24 cellular contexts compared by ENCODE assay signal in genomic region chr16:77233799-77234502, GRCh38. TPM values are rescaled to one million over a fixed set of nuclear protein-coding genes. Genes with fewer than 3 reads are reported as not detected.
DNase-seq lines count a peak whose midpoint lies in the region; ATAC-seq, FAIRE-seq and TF ChIP-seq lines count a peak whose summit lies in the region.
"Had no signal": no experiment of that assay in that cellular context is flagged by ENCODE, and none has a peak within 500 bp of the region (broad histone marks: within the 10 kb centered on the region; RNA-seq: fewer than 3 reads in every experiment).

No MANE protein-coding gene starts in this region.

- no peak overlapping the region for H3K4me3 Mint-ChIP-seq in GM23338
- H3K4me3 Mint-ChIP-seq: B cell; CD4-positive, CD25-positive, alpha-beta regulatory T cell; CD8-positive, alpha-beta T cell had no signal

- H4K20me1 ChIP-seq in GM23338 (replicated peaks; ENCODE audit: insufficient read depth) (no peaks in the 10 kb centered on the region), PC-3 (ENCODE audit: low read length) (no peaks in the 10 kb centered on the region), K562 (replicated peaks; ENCODE audit: control insufficient read depth, insufficient read depth, low read length) (no peaks in the 10 kb centered on the region)
- H4K20me1 ChIP-seq: BLaER1 had no signal

- H3K36me3 ChIP-seq in GM23338 (ENCODE audit: insufficient read depth) (no peaks in the 10 kb centered on the region), PC-3 (ENCODE audit: low read depth, low read length) (no peaks in the 10 kb centered on the region; the same call in 1 of the 2 replicates), K562 (ENCODE audit: control insufficient read depth, insufficient read depth, low read length) (no peaks in the 10 kb centered on the region)
- H3K36me3 ChIP-seq: BLaER1 had no signal

- no peak for TF ChIP-seq RAD21 in K562 (CRISPR knock-in tag; conservative IDR thresholded peaks at IDR 0.05 in 1 of 2, IDR thresholded peaks at IDR 0.05 in 1 of 2)

- DNase-seq in NCI-H146 (lab: John Stamatoyannopoulos, UW) = peak; percentile 5
- no peak for DNase-seq in NCI-H146 treated with DMSO at 0.1 percent for 48 hours (lab: John Stamatoyannopoulos, UW; ENCODE audit: unreplicated experiment)
- no peak for DNase-seq in GM23338 (ENCODE audit: low spot score)
- DNase-seq in PC-3 = no peak
- DNase-seq in K562 (ENCODE audit: extremely low read depth in 1 of 4, low spot score in 3 of 4) = no peak
- DNase-seq in medulla oblongata (ENCODE audit: extremely low spot score) = no peak
- no peak for DNase-seq in NK-92 treated with Interleukin-12 subunit alpha and Interleukin-12 subunit beta, amount 100 ng/mL, for 24 hours (lab: John Stamatoyannopoulos, UW)
- DNase-seq: CD4-positive, CD25-positive, alpha-beta regulatory T cell; CD8-positive, alpha-beta T cell; DMS 273 treated with DMSO at 0.1 percent for 48 hours; DMS79; EL; GDM1; HCEC 1CT had no signal

- CTCF ChIA-PET in PC-3 (lab: Charles Lee) = no interaction called here
- CTCF ChIA-PET in K562 (lab: Yijun Ruan, JAX; ENCODE audit: low intra/inter-chr PET ratio) = interaction anchor here (4.3 kb wide), 1 partner anchor 348 kb away, joined by 92 read pairs; no protein-coding TSS in a partner anchor

- H3K9me2 ChIP-seq in GM23338 (ENCODE audit: insufficient read depth) (no peaks in the 10 kb centered on the region), PC-3 (replicated peaks; ENCODE audit: low read length) (no peaks in the 10 kb centered on the region)

- in situ Hi-C loops in K562 (cut with MboI) = loop anchor here (25.0 kb wide), 1 partner anchor 728 kb away; no protein-coding TSS in a partner anchor

- POLR2A ChIA-PET in PC-3 (lab: Charles Lee; ENCODE audit: unreplicated experiment) (no interaction called here), K562 (lab: Yijun Ruan, JAX) (no interaction called here)

- no peak overlapping the region for H2AFZ ChIP-seq in GM23338
- H2AFZ ChIP-seq in PC-3 (ENCODE audit: low read length) = 0 out of 2 replicates have a peak overlapping the region, but pooled peaks have one; percentile 38
- H2AFZ ChIP-seq in K562 (ENCODE audit: low read depth, low read length) = no peak overlapping the region

- ATAC-seq in GM23338 = no peak
- no peak for ATAC-seq in PC-3
- ATAC-seq in K562 = no peak
- no peak for ATAC-seq in HG03457 (IDR thresholded peaks at IDR 0.05; ENCODE audit: unreplicated experiment)
- ATAC-seq: CD8-positive, alpha-beta T cell had no signal

- H3K79me2 ChIP-seq in GM23338 (replicated peaks; ENCODE audit: insufficient read depth) = no peaks in the 10 kb centered on the region
- H3K79me2 ChIP-seq in PC-3 (ENCODE audit: low read length) = no peaks in the 10 kb centered on the region
- H3K79me2 ChIP-seq in K562 (ENCODE audit: control insufficient read depth, insufficient read depth, low read length) = no peaks in the 10 kb centered on the region

- intact Hi-C loops in PC-3 (cut with micrococcal nuclease) = no loop called here
- intact Hi-C loops in K562 (cut with micrococcal nuclease) = loop anchor here (10.0 kb wide), 2 partner anchors 181 to 771 kb away; no protein-coding TSS in a partner anchor

- peaks cover 6% of the 10 kb centered on the region; the same call in 1 of the 2 replicates for H3K27me3 ChIP-seq in GM23338 (ENCODE audit: insufficient read depth)
- no peaks in the 10 kb centered on the region for H3K27me3 ChIP-seq in PC-3 (ENCODE audit: low read length)
- peaks cover 4 to 8% of the 10 kb centered on the region in 2 experiments; a peak in 3 of 5 replicates for H3K27me3 ChIP-seq in K562 (ENCODE audit: control insufficient read depth in 2 of 2, insufficient read depth in 2 of 2, low read length in 2 of 2)
- H3K27me3 ChIP-seq: BLaER1 had no signal

- no peak for FAIRE-seq in K562 (lab: Jason Lieb, UNC)
- FAIRE-seq: A204.1, D721Med, GM12891, GM18507, H1 had no signal

- TF ChIP-seq EP300 in K562 (IDR thresholded peaks at IDR 0.05; ENCODE audit: low read length) = no peak

- peak overlapping the region; percentile 21; the same call in 1 of the 2 replicates for H3K27ac Mint-ChIP-seq in GM23338
- H3K27ac Mint-ChIP-seq: B cell; CD4-positive, CD25-positive, alpha-beta regulatory T cell; CD8-positive, alpha-beta T cell had no signal

- WGBS in K562 (ENCODE audit: insufficient coverage, low coverage, missing lambda C conversion rate) = 9% methylated on average over 9 of the region's 9 CpGs

- no peaks in the 10 kb centered on the region for H3K9me1 ChIP-seq in K562 (ENCODE audit: control insufficient read depth, insufficient read depth, low read length)

- BruUV-seq in PC-3 (replicated peaks; lab: Mats Ljungman, UMichigan) (no TSS peak), K562 (replicated peaks; lab: Mats Ljungman, UMichigan) (no TSS peak)

- H3K4me2 ChIP-seq in GM23338 = no peak overlapping the region
- H3K4me2 ChIP-seq in PC-3 (ENCODE audit: low read length) = peak overlapping the region; percentile 62
- H3K4me2 ChIP-seq in K562 (ENCODE audit: insufficient read depth, low read length) = no peak overlapping the region
- H3K4me2 ChIP-seq: BLaER1 had no signal

- H3K9ac ChIP-seq in PC-3 (ENCODE audit: low read length) = no peak overlapping the region
- no peak overlapping the region for H3K9ac ChIP-seq in K562 (ENCODE audit: insufficient read depth in 1 of 2, low read depth in 2 of 2, low read length in 2 of 2)

- H3K4me1 ChIP-seq in GM23338 (ENCODE audit: insufficient read depth) = peaks cover 31% of the 10 kb centered on the region
- 0 out of 2 replicates have a peak, but pooled peaks cover 7% of the 10 kb centered on the region for H3K4me1 ChIP-seq in PC-3 (ENCODE audit: insufficient read depth, low read length)
- no peaks in the 10 kb centered on the region for H3K4me1 ChIP-seq in K562 (replicated peaks in 1 of 2; ENCODE audit: control insufficient read depth in 2 of 2, insufficient read depth in 2 of 2, low read length in 2 of 2)

- no peak overlapping the region for H3K27ac ChIP-seq in GM23338 (ENCODE audit: low read depth)
- no peak overlapping the region for H3K27ac ChIP-seq in PC-3 (ENCODE audit: low read length)
- H3K27ac ChIP-seq in K562 (ENCODE audit: extremely low read depth, low read depth, low read length) = no peak overlapping the region
- H3K27ac ChIP-seq: 22Rv1, BLaER1, C4-2B had no signal

- H3K27me3 Mint-ChIP-seq in GM23338 (ENCODE audit: insufficient read depth, low read depth, poor library complexity) = no peaks in the 10 kb centered on the region

- no peak for TF ChIP-seq POLR2A in K562 (conservative IDR thresholded peaks at IDR 0.05)

- no peaks in the 10 kb centered on the region for H3K36me3 Mint-ChIP-seq in GM23338 (ENCODE audit: low read depth)
- H3K36me3 Mint-ChIP-seq: CD4-positive, CD25-positive, alpha-beta regulatory T cell; CD8-positive, alpha-beta T cell had no signal

- no peak overlapping the region for H3K4me3 ChIP-seq in GM23338
- peak overlapping the region; percentile 44 for H3K4me3 ChIP-seq in PC-3 (ENCODE audit: low read length)
- H3K4me3 ChIP-seq in K562 = no peak overlapping the region
- H3K4me3 ChIP-seq: BLaER1 had no signal

- H3K9me3 Mint-ChIP-seq in GM23338 = no peaks in the 10 kb centered on the region
- H3K9me3 Mint-ChIP-seq: CD4-positive, CD25-positive, alpha-beta regulatory T cell; CD8-positive, alpha-beta T cell had no signal

- H3K4me1 Mint-ChIP-seq in GM23338 = peaks cover 27% of the 10 kb centered on the region

- H3F3A ChIP-seq in GM23338 (replicated peaks; ENCODE audit: low read depth) = 0 out of 2 replicates have a peak, but pooled peaks cover 4% of the 10 kb centered on the region
- no peaks in the 10 kb centered on the region for H3F3A ChIP-seq in PC-3 (ENCODE audit: low read length, unreplicated experiment)

- no peaks in the 10 kb centered on the region for H3K9me3 ChIP-seq in PC-3 (ENCODE audit: low read length)
- no peaks in the 10 kb centered on the region for H3K9me3 ChIP-seq in K562 (replicated peaks; ENCODE audit: control insufficient read depth, insufficient read depth, low read depth, low read length)
- H3K9me3 ChIP-seq: BLaER1 had no signal

- TF ChIP-seq CTCF in GM23338 (conservative IDR thresholded peaks at IDR 0.05; ENCODE audit: low read depth in 2 of 2) (no peak), PC-3 (conservative IDR thresholded peaks at IDR 0.05; ENCODE audit: low read depth, low read length) (no peak), K562 (IDR thresholded peaks at IDR 0.05 in 2 of 3, conservative IDR thresholded peaks at IDR 0.05 in 1 of 3; ENCODE audit: insufficient read depth in 2 of 3, low read depth in 1 of 3, low read length in 3 of 3) (no peak)

RNA-seq across cellular contexts. Expression of gene SYCE1L, which starts 34.7 kb away (rescaled TPM):
- total RNA-seq in GM23338 (2014; rRNA removed; shearing (Covaris generic)) = 0.74 and 3.9 TPM in 2 replicates
- 5.8 and 5.9 TPM in 2 replicates for polyA plus RNA-seq in GM23338 (2016; fragmentation: Nextera tagmentation; extraction: Ambion mirVana)
- total RNA-seq in PC-3 (2014; rRNA removed) = 0.46 and 1.7 TPM in 2 replicates
- not detected in 2 replicates for total RNA-seq in K562 (2011; cell fraction: chromatin; rRNA removed; ENCODE audit: low replicate concordance)
- not detected in 2 replicates for total RNA-seq in K562 (2011; cell fraction: nucleolus; rRNA removed)
- total RNA-seq in K562 (2011; cell fraction: nucleoplasm; rRNA removed) = not detected in 2 replicates
- 0.54 and 0.57 TPM in 2 replicates for total RNA-seq in K562 (2014; rRNA removed)
- total RNA-seq in K562 (2014; rRNA removed; fragmentation: Illumina TruSeq; extraction: Trizol) = not detected in 2 replicates
- total RNA-seq in K562 (2015; rRNA removed; fragmentation: Illumina TruSeq; extraction: Trizol) = 0.19 and 0.80 TPM in 2 replicates
- 2.7 and 3.4 TPM in 2 replicates for total RNA-seq in K562 (2021)
- polyA plus RNA-seq in K562 (2011; rRNA removed) = not detected in 2 replicates
- polyA plus RNA-seq in K562 (2011; cell fraction: cytosol; rRNA removed) = 0.13 and 0.21 TPM in 2 replicates
- 0.87 and 1.8 TPM in 2 replicates for polyA plus RNA-seq in K562 (2011; cell fraction: nucleus; rRNA removed)
- polyA plus RNA-seq in K562 (2012) = 0.78 and 0.87 TPM in 2 replicates
- polyA plus RNA-seq in K562 (2014; fragmentation: Illumina TruSeq; extraction: Trizol) = not detected in 2 replicates
- polyA plus RNA-seq in K562 (2014; fragmentation: Nextera tagmentation; extraction: Ambion mirVana) = not detected
- polyA plus RNA-seq in K562 (2014; rRNA removed) = 1.3 and 1.4 TPM in 2 replicates
- not detected in 2 replicates for polyA minus RNA-seq in K562 (2011; rRNA and poly(A)+ RNA removed)
- not detected in 2 replicates for polyA minus RNA-seq in K562 (2011; cell fraction: cytosol; rRNA and poly(A)+ RNA removed)
- polyA minus RNA-seq in K562 (2011; cell fraction: nucleus; rRNA and poly(A)+ RNA removed) = 0.54 TPM in 1 of 2 replicates, not detected in the other

RNA-seq across cellular contexts. Expression of gene MON1B, which starts 43.0 kb away (rescaled TPM):
- 23.7 and 30.2 TPM in 2 replicates for total RNA-seq in GM23338 (2014; rRNA removed; shearing (Covaris generic))
- polyA plus RNA-seq in GM23338 (2016; fragmentation: Nextera tagmentation; extraction: Ambion mirVana) = 9.7 and 10.0 TPM in 2 replicates
- 12.7 and 15.0 TPM in 2 replicates for total RNA-seq in PC-3 (2014; rRNA removed)
- total RNA-seq in K562 (2011; cell fraction: chromatin; rRNA removed; ENCODE audit: low replicate concordance) = 34.1 and 57.3 TPM in 2 replicates
- 30.7 and 34.0 TPM in 2 replicates for total RNA-seq in K562 (2011; cell fraction: nucleolus; rRNA removed)
- 39.2 and 48.4 TPM in 2 replicates for total RNA-seq in K562 (2011; cell fraction: nucleoplasm; rRNA removed)
- 13.4 and 18.7 TPM in 2 replicates for total RNA-seq in K562 (2014; rRNA removed)
- 6.7 and 7.3 TPM in 2 replicates for total RNA-seq in K562 (2014; rRNA removed; fragmentation: Illumina TruSeq; extraction: Trizol)
- total RNA-seq in K562 (2015; rRNA removed; fragmentation: Illumina TruSeq; extraction: Trizol) = 7.8 TPM in 2 replicates
- total RNA-seq in K562 (2021) = 53.8 and 66.0 TPM in 2 replicates
- 12.6 and 16.4 TPM in 2 replicates for polyA plus RNA-seq in K562 (2011; rRNA removed)
- polyA plus RNA-seq in K562 (2011; cell fraction: cytosol; rRNA removed) = 15.9 and 30.6 TPM in 2 replicates
- 69.5 and 88.7 TPM in 2 replicates for polyA plus RNA-seq in K562 (2011; cell fraction: nucleus; rRNA removed)
- polyA plus RNA-seq in K562 (2012) = 19.9 and 41.0 TPM in 2 replicates
- polyA plus RNA-seq in K562 (2014; fragmentation: Illumina TruSeq; extraction: Trizol) = 24.5 and 33.4 TPM in 2 replicates
- polyA plus RNA-seq in K562 (2014; fragmentation: Nextera tagmentation; extraction: Ambion mirVana) = 1 to 10 TPM; 5.0 to 5.4 TPM
- 25.8 and 32.2 TPM in 2 replicates for polyA plus RNA-seq in K562 (2014; rRNA removed)
- polyA minus RNA-seq in K562 (2011; rRNA and poly(A)+ RNA removed) = 6.8 and 9.5 TPM in 2 replicates
- 13.3 and 14.4 TPM in 2 replicates for polyA minus RNA-seq in K562 (2011; cell fraction: cytosol; rRNA and poly(A)+ RNA removed)
- polyA minus RNA-seq in K562 (2011; cell fraction: nucleus; rRNA and poly(A)+ RNA removed) = 16.4 and 17.6 TPM in 2 replicates
